ENCODE assay signal across 8 cellular contexts in the genomic region with DNA sequence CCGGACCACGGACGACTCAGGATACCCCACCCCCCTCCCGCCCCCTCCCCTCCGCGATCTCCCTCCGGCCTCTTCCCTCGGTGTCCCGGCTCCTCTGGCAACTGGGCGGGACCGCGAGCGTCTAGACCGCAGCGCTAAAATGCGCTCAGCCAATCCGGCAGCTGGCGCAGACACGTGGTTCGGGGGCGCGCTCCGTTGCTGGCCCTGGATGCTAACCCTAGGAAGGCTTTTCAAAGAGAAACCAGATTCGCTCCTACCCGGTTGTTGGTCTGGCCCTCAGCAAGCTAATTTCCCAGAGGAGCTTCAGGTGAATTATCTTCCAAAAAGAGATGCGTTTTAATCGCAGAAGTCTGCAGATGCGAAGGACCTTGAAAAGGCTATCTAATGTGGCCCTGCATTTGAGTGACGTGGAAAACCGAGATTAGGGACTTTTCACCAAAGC. TPM values are rescaled to one million over a fixed set of nuclear protein-coding genes. Genes with fewer than 3 reads are reported as not detected.
DNase-seq lines count a peak whose midpoint lies in the region; ATAC-seq, FAIRE-seq and TF ChIP-seq lines count a peak whose summit lies in the region.

A gene with protein sequence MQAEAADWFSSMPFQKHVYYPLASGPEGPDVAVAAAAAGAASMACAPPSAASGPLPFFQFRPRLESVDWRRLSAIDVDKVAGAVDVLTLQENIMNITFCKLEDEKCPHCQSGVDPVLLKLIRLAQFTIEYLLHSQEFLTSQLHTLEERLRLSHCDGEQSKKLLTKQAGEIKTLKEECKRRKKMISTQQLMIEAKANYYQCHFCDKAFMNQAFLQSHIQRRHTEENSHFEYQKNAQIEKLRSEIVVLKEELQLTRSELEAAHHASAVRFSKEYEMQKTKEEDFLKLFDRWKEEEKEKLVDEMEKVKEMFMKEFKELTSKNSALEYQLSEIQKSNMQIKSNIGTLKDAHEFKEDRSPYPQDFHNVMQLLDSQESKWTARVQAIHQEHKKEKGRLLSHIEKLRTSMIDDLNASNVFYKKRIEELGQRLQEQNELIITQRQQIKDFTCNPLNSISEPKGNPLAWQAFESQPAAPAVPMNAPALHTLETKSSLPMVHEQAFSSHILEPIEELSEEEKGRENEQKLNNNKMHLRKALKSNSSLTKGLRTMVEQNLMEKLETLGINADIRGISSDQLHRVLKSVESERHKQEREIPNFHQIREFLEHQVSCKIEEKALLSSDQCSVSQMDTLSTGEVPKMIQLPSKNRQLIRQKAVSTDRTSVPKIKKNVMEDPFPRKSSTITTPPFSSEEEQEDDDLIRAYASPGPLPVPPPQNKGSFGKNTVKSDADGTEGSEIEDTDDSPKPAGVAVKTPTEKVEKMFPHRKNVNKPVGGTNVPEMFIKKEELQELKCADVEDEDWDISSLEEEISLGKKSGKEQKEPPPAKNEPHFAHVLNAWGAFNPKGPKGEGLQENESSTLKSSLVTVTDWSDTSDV (minus strand): TSS at position 96 of the 442 bp plus-strand sequence. CDS start 2,677 bp downstream, outside the sequence.

- TF ChIP-seq CTCF in activated B cell treated with CpG ODN at 0.5 μM for 24 hours (IDR thresholded peaks at IDR 0.05) (no peak), fibroblast of the aortic adventitia (IDR thresholded peaks at IDR 0.05; ENCODE audit: insufficient read depth, low read length) (no peak)

- H3K4me3 ChIP-seq in fibroblast of the aortic adventitia (ENCODE audit: low read depth, low read length) (peak within 1 kb of the TSS; percentile 76), muscle layer of duodenum (ENCODE audit: low read depth in 1 of 2, low read length in 2 of 2) (peak within 1 kb of the TSS; percentile 63 to 91), urinary bladder (ENCODE audit: low read depth, low read length) (peak within 1 kb of the TSS; percentile 70)

- H3K9me3 ChIP-seq in muscle layer of duodenum (ENCODE audit: control insufficient read depth in 1 of 2, low read length in 2 of 2) = no peaks in the 10 kb centered on the region

- CTCF ChIA-PET in activated B cell treated with CpG ODN at 0.5 μM for 24 hours (lab: Charles Lee) = no interaction called here

- ATAC-seq in GM21786 (IDR thresholded peaks at IDR 0.05; ENCODE audit: unreplicated experiment) = peak; percentile 55
- no peak for ATAC-seq in activated B cell treated with CpG ODN at 0.5 μM for 24 hours (ENCODE audit: low read depth)

- H3K4me1 ChIP-seq in muscle layer of duodenum (ENCODE audit: control insufficient read depth in 1 of 2, insufficient read depth in 2 of 2, low read length in 2 of 2) = peaks cover 0 to 31% of the 10 kb centered on the region in 2 donors
- no peaks in the 10 kb centered on the region for H3K4me1 ChIP-seq in urinary bladder (ENCODE audit: insufficient read depth)

- H3K4me1 Mint-ChIP-seq in activated B cell treated with CpG ODN at 0.5 μM for 24 hours = peaks cover 13% of the 10 kb centered on the region

- H3K27me3 ChIP-seq in muscle layer of duodenum (ENCODE audit: low read depth, low read length) = peaks cover 13% of the 10 kb centered on the region

- POLR2A ChIA-PET in activated B cell treated with CpG ODN at 0.5 μM for 24 hours (lab: Charles Lee) = no interaction called here

- no peaks in the 10 kb centered on the region for H3K36me3 Mint-ChIP-seq in activated B cell treated with CpG ODN at 0.5 μM for 24 hours (ENCODE audit: low read depth)

- peak; percentile 19 for DNase-seq in NCI-H2081 treated with DMSO at 0.1 percent for 48 hours (lab: John Stamatoyannopoulos, UW)
- no peak for DNase-seq in activated B cell treated with CpG ODN at 0.5 μM for 24 hours
- DNase-seq in fibroblast of the aortic adventitia (ENCODE audit: low read depth) = peak; percentile 85
- no peak for DNase-seq in MV-4-11 (lab: John Stamatoyannopoulos, UW)

- no peaks in the 10 kb centered on the region for H3K36me3 ChIP-seq in muscle layer of duodenum (ENCODE audit: control insufficient read depth in 1 of 2, insufficient read depth in 2 of 2, low read length in 2 of 2)
- H3K36me3 ChIP-seq in urinary bladder (ENCODE audit: insufficient read depth) = no peaks in the 10 kb centered on the region

- H3K27me3 Mint-ChIP-seq in activated B cell treated with CpG ODN at 0.5 μM for 24 hours = peaks cover 33% of the 10 kb centered on the region

- intact Hi-C loops in activated B cell treated with CpG ODN at 0.5 μM for 24 hours (cut with micrococcal nuclease) = no loop called here

- WGBS in urinary bladder = 2% methylated on average over 30 of the region's 30 CpGs

- peak within 1 kb of the TSS; percentile 68 for H3K27ac ChIP-seq in muscle layer of duodenum (ENCODE audit: low read length)
- peak within 1 kb of the TSS; percentile 19 for H3K27ac ChIP-seq in urinary bladder (ENCODE audit: low read depth)

- peak; percentile 94 for FAIRE-seq in G401.6 (lab: Jason Lieb, UNC)

- H3K4me3 Mint-ChIP-seq in activated B cell treated with CpG ODN at 0.5 μM for 24 hours = peak within 1 kb of the TSS; percentile 71

- H3K27ac Mint-ChIP-seq in activated B cell treated with CpG ODN at 0.5 μM for 24 hours = no peak within 1 kb of the TSS

- no peaks in the 10 kb centered on the region for H3K9me3 Mint-ChIP-seq in activated B cell treated with CpG ODN at 0.5 μM for 24 hours

RNA-seq across cellular contexts. Expression of the gene that starts here (rescaled TPM):
- not detected in 2 replicates for total RNA-seq in activated B cell treated with CpG ODN at 0.5 μM for 24 hours
- 20.1 and 37.3 TPM in 2 replicates for total RNA-seq in fibroblast of the aortic adventitia (ENCODE audit: low replicate concordance)
- 52.2 TPM for total RNA-seq in urinary bladder
- polyA plus RNA-seq in urinary bladder = 22.9 TPM

Comparison
In these comparisons a context has a peak if more than half of its experiments do, and no peak if none do; other contexts are left out.
1. RNA of the gene that starts here (total RNA-seq): 52.2 TPM in urinary bladder (single experiment) and 20.1 to 37.3 TPM in fibroblast of the aortic adventitia; not detected in activated B cell treated with CpG ODN at 0.5 μM for 24 hours; every median in the first group is over 10 times any median in the second.
2. DNase-seq: peak in NCI-H2081 treated with DMSO at 0.1 percent for 48 hours (single experiment) and fibroblast of the aortic adventitia (single experiment); none in activated B cell treated with CpG ODN at 0.5 μM for 24 hours (single experiment) and MV-4-11 (single experiment).
3. Peak in every context shown above with its lines, with median percentiles within 50 percentile points of each other: H3K4me3 ChIP-seq.